Comparison of ENCODE assay signal across 20 cellular contexts in genomic region chr2:73415906-73416305, GRCh38.
"Had no signal": no experiment of that assay in that cellular context is flagged by ENCODE, and none has a peak within 500 bp of the region (broad histone marks: within the 10 kb centered on the region; RNA-seq: fewer than 3 reads in every experiment).

No MANE protein-coding gene starts in this region.

- H3K27me3 Mint-ChIP-seq: activated B cell treated with CpG ODN at 0.5 μM for 24 hours; activated naive CD8-positive, alpha-beta T cell treated with anti-CD3 and anti-CD28 coated beads for 36 hours; effector memory CD8-positive, alpha-beta T cell; memory B cell; naive thymus-derived CD8-positive, alpha-beta T cell; T-helper 17 cell had no signal

- H3K36me3 ChIP-seq: pancreas, upper lobe of right lung had no signal

- H3K27me3 ChIP-seq: pancreas, stomach, testis, upper lobe of right lung had no signal

- DNase-seq: activated B cell treated with CpG ODN at 0.5 μM for 24 hours; activated CD4-positive, alpha-beta T cell treated with anti-CD3 and anti-CD28 coated beads for 48 hours; activated CD8-positive, alpha-beta memory T cell treated with anti-CD3 and anti-CD28 coated beads, Interleukin-2, amount 50 U/mL, for 4 hours; activated CD8-positive, alpha-beta T cell treated with anti-CD3 and anti-CD28 coated beads, Interleukin-2, amount 10 ng/mL, durations not matched to agents 7 days and 5 days; activated gamma-delta T cell treated with Interleukin-2 at 50 U/mL for 16 hours; activated naive CD8-positive, alpha-beta T cell treated with anti-CD3 and anti-CD28 coated beads for 36 hours; activated T-cell treated with anti-CD3 and anti-CD28 coated beads, Interleukin-2, amount 50 U/mL, for 72 hours; amygdala; dermis blood vessel endothelial cell; effector memory CD8-positive, alpha-beta T cell; naive thymus-derived CD8-positive, alpha-beta T cell; pancreas; stimulated activated CD4-positive, alpha-beta T cell treated with anti-CD3 and anti-CD28 coated beads, Interleukin-2, amount 100 ng/mL, for 24 hours; stomach; T-helper 17 cell; testis; upper lobe of right lung had no signal

- H3K9me3 Mint-ChIP-seq: activated B cell treated with CpG ODN at 0.5 μM for 24 hours; activated naive CD8-positive, alpha-beta T cell treated with anti-CD3 and anti-CD28 coated beads for 36 hours; activated T-cell treated with anti-CD3 and anti-CD28 coated beads, Interleukin-2, amount 50 U/mL, for 72 hours; effector memory CD8-positive, alpha-beta T cell; memory B cell; naive thymus-derived CD8-positive, alpha-beta T cell had no signal

- H3K27ac ChIP-seq: pancreas, stomach, testis, upper lobe of right lung had no signal

- ATAC-seq: activated CD8-positive, alpha-beta T cell treated with anti-CD3 and anti-CD28 coated beads, Interleukin-2, amount 10 ng/mL, durations not matched to agents 7 days and 5 days; activated T-cell treated with anti-CD3 and anti-CD28 coated beads, Interleukin-2, amount 50 U/mL, for 72 hours; effector memory CD8-positive, alpha-beta T cell; left lobe of liver; naive thymus-derived CD8-positive, alpha-beta T cell; pancreas; sciatic nerve; T-helper 17 cell; upper lobe of right lung had no signal

- H3K4me3 Mint-ChIP-seq: activated B cell treated with CpG ODN at 0.5 μM for 24 hours; activated CD8-positive, alpha-beta T cell treated with anti-CD3 and anti-CD28 coated beads, Interleukin-2, amount 10 ng/mL, durations not matched to agents 7 days and 5 days; activated naive CD8-positive, alpha-beta T cell treated with anti-CD3 and anti-CD28 coated beads for 36 hours; activated T-cell treated with anti-CD3 and anti-CD28 coated beads, Interleukin-2, amount 50 U/mL, for 72 hours; effector memory CD8-positive, alpha-beta T cell; memory B cell; naive thymus-derived CD8-positive, alpha-beta T cell; T-helper 17 cell had no signal

- H3K4me1 ChIP-seq: upper lobe of right lung had no signal

- H3K4me3 ChIP-seq: pancreas, stomach, testis, upper lobe of right lung had no signal

- H3K4me1 Mint-ChIP-seq: activated B cell treated with CpG ODN at 0.5 μM for 24 hours, memory B cell had no signal
